ENCODE assay signal across 10 cellular contexts in genomic region chr9:34190996-34191892, GRCh38. TPM values are rescaled to one million over a fixed set of nuclear protein-coding genes. Genes with fewer than 3 reads are reported as not detected.
DNase-seq lines count a peak whose midpoint lies in the region; ATAC-seq and TF ChIP-seq lines count a peak whose summit lies in the region.
"Had no signal": no experiment of that assay in that cellular context is flagged by ENCODE, and none has a peak within 500 bp of the region (broad histone marks: within the 10 kb centered on the region; RNA-seq: fewer than 3 reads in every experiment).

No MANE protein-coding gene starts in this region.

- intact Hi-C loops in left cardiac atrium (cut with DNase I) (no loop called here), thyroid gland (cut with DNase I) (loop anchor here (10.0 kb wide), 1 partner anchor 134 kb away; the partner anchor contains the start of genes KIF24 and NUDT2)

- DNase-seq in right atrium auricular region (ENCODE audit: low spot score) (no peak), left cardiac atrium (no peak), RKO (ENCODE audit: low spot score) (peak; percentile 38), foreskin fibroblast (peak in 1 of 2 donors; percentile 45), thyroid gland (no peak)
- DNase-seq: activated CD4-positive, alpha-beta memory T cell treated with anti-CD3 and anti-CD28 coated beads for 36 hours had no signal

- H3K27ac ChIP-seq in right atrium auricular region = no peak overlapping the region
- peak overlapping the region in 2 of 3 donors; percentile 31 to 32 for H3K27ac ChIP-seq in thyroid gland

- H3K4me3 ChIP-seq in right atrium auricular region (no peak overlapping the region), foreskin fibroblast (ENCODE audit: low read depth in 1 of 2, low read length in 2 of 2) (no peak overlapping the region), thyroid gland (replicated peaks in 1 of 3) (no peak overlapping the region)

- 28 to 37% methylated on average over 5 of the region's 5 CpGs for WGBS in thyroid gland, 2 donors

- H3K9me3 ChIP-seq in right atrium auricular region (no peaks in the 10 kb centered on the region), thyroid gland (no peaks in the 10 kb centered on the region)

- TF ChIP-seq CTCF in right atrium auricular region (IDR thresholded peaks at IDR 0.05) (peak; percentile 18 to 38), foreskin fibroblast (IDR thresholded peaks at IDR 0.05; ENCODE audit: low read depth, low read length) (peak; percentile 32), thyroid gland (IDR thresholded peaks at IDR 0.05) (peak in 4 of 6 experiments; percentile 16 to 43 (median 37))

- peaks cover 0 to 65% of the 10 kb centered on the region in 2 donors for H3K4me1 ChIP-seq in right atrium auricular region
- peaks cover 40 to 50% of the 10 kb centered on the region in 2 donors for H3K4me1 ChIP-seq in thyroid gland

- H3K27me3 ChIP-seq in right atrium auricular region = no peaks in the 10 kb centered on the region
- no peaks in the 10 kb centered on the region for H3K27me3 ChIP-seq in thyroid gland

- H3K36me3 ChIP-seq in right atrium auricular region = peaks cover under 1% of the 10 kb centered on the region
- no peaks in the 10 kb centered on the region for H3K36me3 ChIP-seq in thyroid gland

- TF ChIP-seq POLR2A in thyroid gland (IDR thresholded peaks at IDR 0.05) = no peak

- ATAC-seq in left cardiac atrium (no peak), HG02840 (IDR thresholded peaks at IDR 0.05; ENCODE audit: low FRiP score, unreplicated experiment) (no peak), GM21825 (IDR thresholded peaks at IDR 0.05; ENCODE audit: unreplicated experiment) (no peak), GM21526 (IDR thresholded peaks at IDR 0.05; ENCODE audit: low FRiP score, unreplicated experiment) (no peak)
- ATAC-seq: stimulated activated memory B cell treated with anti-CD40 and anti-IgM and Interleukin-4, amounts not matched to agents 10 μg/mL and 1 μg/mL and 100 μg/mL, for 72 hours had no signal

RNA-seq across cellular contexts. Expression of gene UBAP1, which starts 12.4 kb away (rescaled TPM):
- total RNA-seq in right atrium auricular region = 10 to 100 TPM; 39.4 to 46.4 TPM
- total RNA-seq in left cardiac atrium = 10 to 100 TPM; 39.9 to 46.0 TPM
- total RNA-seq in thyroid gland = 10 to 100 TPM; 41.3 to 50.5 (median 44.8) TPM

Comparison
In these comparisons a context has a peak if more than half of its experiments do, and no peak if none do; other contexts are left out.
1. H3K27ac ChIP-seq: peak in thyroid gland (2 of 3); none in right atrium auricular region (0 of 2).
2. Peak in every context shown above with its lines, with median percentiles within 50 percentile points of each other: CTCF ChIP-seq.